ENCODE assay signal across 23 cellular contexts in genomic region chr13:84430015-84430414, GRCh38.
DNase-seq lines count a peak whose midpoint lies in the region; ATAC-seq and TF ChIP-seq lines count a peak whose summit lies in the region.
"Had no signal": no experiment of that assay in that cellular context is flagged by ENCODE, and none has a peak within 500 bp of the region (broad histone marks: within the 10 kb centered on the region; RNA-seq: fewer than 3 reads in every experiment).

No MANE protein-coding gene starts in this region.

- no peak overlapping the region for H3K4me3 Mint-ChIP-seq in chondrocyte (ENCODE audit: unreplicated experiment)
- H3K4me3 Mint-ChIP-seq: nephron; stimulated activated naive CD8-positive, alpha-beta T cell treated with anti-CD3 and anti-CD28 coated beads, Interleukin-15, amount 100 ng/mL, for 72 hours; type B pancreatic cell had no signal

- ATAC-seq in RWPE2 (ENCODE audit: low read depth) = 0 out of 3 replicates have a peak, but pooled peaks have one; percentile 27
- ATAC-seq: gastroesophageal sphincter; psoas muscle; stimulated activated naive CD8-positive, alpha-beta T cell treated with anti-CD3 and anti-CD28 coated beads, Interleukin-15, amount 100 ng/mL, for 72 hours had no signal

- TF ChIP-seq CTCF in RWPE2 (IDR thresholded peaks at IDR 0.05; ENCODE audit: poor library complexity, severe bottlenecking) (no peak), chondrocyte (IDR thresholded peaks at IDR 0.05) (no peak), tibial artery (IDR thresholded peaks at IDR 0.05) (no peak)

- peak; percentile 76 for DNase-seq in ELR (ENCODE audit: low read depth)
- no peak for DNase-seq in RWPE2 (ENCODE audit: low spot score)
- DNase-seq in chondrocyte (ENCODE audit: low spot score) = no peak
- peak; percentile 55 for DNase-seq in non-pigmented ciliary epithelial cell (ENCODE audit: low read depth)
- DNase-seq in tibial artery = no peak
- DNase-seq in ecto neural progenitor cell (ENCODE audit: low spot score) = no peak
- no peak for DNase-seq in T-helper 2 cell
- no peak for DNase-seq in GF-D8 (lab: John Stamatoyannopoulos, UW)
- DNase-seq: activated CD4-positive, alpha-beta T cell treated with anti-CD3 and anti-CD28 coated beads for 48 hours; caudate nucleus; DND-41; NCI-H748 treated with DMSO at 0.1 percent for 48 hours; psoas muscle; SHP77; spleen; stimulated activated CD4-positive, alpha-beta T cell treated with anti-CD3 and anti-CD28 coated beads, Interleukin-4, amount 100 ng/mL, for 4 hours; stimulated activated naive CD8-positive, alpha-beta T cell treated with anti-CD3 and anti-CD28 coated beads, Interleukin-15, amount 100 ng/mL, for 72 hours; T-helper 1 cell had no signal

- H3K9me3 ChIP-seq in RWPE2 (ENCODE audit: severe bottlenecking) (no peaks in the 10 kb centered on the region), tibial artery (no peaks in the 10 kb centered on the region)
- H3K9me3 ChIP-seq: gastroesophageal sphincter, HAP-1, MG63, psoas muscle had no signal

- H3K4me3 ChIP-seq in RWPE2 (ENCODE audit: severe bottlenecking) (no peak overlapping the region), tibial artery (no peak overlapping the region)
- H3K4me3 ChIP-seq: gastroesophageal sphincter, HAP-1, MG63, psoas muscle, spleen had no signal

- H3K27ac ChIP-seq in RWPE2 (ENCODE audit: poor library complexity, severe bottlenecking) (no peak overlapping the region), tibial artery (no peak overlapping the region)
- H3K27ac ChIP-seq: gastroesophageal sphincter, psoas muscle, spleen had no signal

- peaks cover 9% of the 10 kb centered on the region for H3K4me1 ChIP-seq in RWPE2 (ENCODE audit: insufficient read depth, poor library complexity, severe bottlenecking)
- peaks cover 0 to 22% (median 0%) of the 10 kb centered on the region in 4 donors for H3K4me1 ChIP-seq in tibial artery
- H3K4me1 ChIP-seq: gastroesophageal sphincter, HAP-1, psoas muscle, spleen had no signal

- no peaks in the 10 kb centered on the region for H3K36me3 ChIP-seq in RWPE2 (ENCODE audit: low read depth)
- H3K36me3 ChIP-seq in tibial artery = no peaks in the 10 kb centered on the region
- H3K36me3 ChIP-seq: gastroesophageal sphincter, HAP-1, MG63, spleen had no signal

- peaks cover 15% of the 10 kb centered on the region for H3K9me3 Mint-ChIP-seq in chondrocyte (ENCODE audit: low read depth)
- H3K9me3 Mint-ChIP-seq: stimulated activated naive CD8-positive, alpha-beta T cell treated with anti-CD3 and anti-CD28 coated beads, Interleukin-15, amount 100 ng/mL, for 72 hours; type B pancreatic cell had no signal

- H3K27me3 Mint-ChIP-seq in chondrocyte (ENCODE audit: low read depth) = no peaks in the 10 kb centered on the region
- H3K27me3 Mint-ChIP-seq: stimulated activated naive CD8-positive, alpha-beta T cell treated with anti-CD3 and anti-CD28 coated beads, Interleukin-15, amount 100 ng/mL, for 72 hours; type B pancreatic cell had no signal

- H3K27ac Mint-ChIP-seq in chondrocyte (ENCODE audit: unreplicated experiment) = peak overlapping the region; percentile 78
- H3K27ac Mint-ChIP-seq: nephron; stimulated activated naive CD8-positive, alpha-beta T cell treated with anti-CD3 and anti-CD28 coated beads, Interleukin-15, amount 100 ng/mL, for 72 hours; type B pancreatic cell had no signal

- H3K36me3 Mint-ChIP-seq in chondrocyte (ENCODE audit: low read depth) = peaks cover 3% of the 10 kb centered on the region
- H3K36me3 Mint-ChIP-seq: type B pancreatic cell had no signal

- intact Hi-C loops in tibial artery (cut with DNase I; ENCODE audit: low total_unique reads) = no loop called here

- H3K27me3 ChIP-seq in RWPE2 (ENCODE audit: insufficient read depth, poor library complexity, severe bottlenecking) (no peaks in the 10 kb centered on the region), tibial artery (no peaks in the 10 kb centered on the region)
- H3K27me3 ChIP-seq: gastroesophageal sphincter, MG63, spleen had no signal

- H3K4me1 Mint-ChIP-seq in chondrocyte (ENCODE audit: low read depth) = peaks cover 43% of the 10 kb centered on the region
- H3K4me1 Mint-ChIP-seq: nephron; stimulated activated naive CD8-positive, alpha-beta T cell treated with anti-CD3 and anti-CD28 coated beads, Interleukin-15, amount 100 ng/mL, for 72 hours had no signal

Comparison
In these comparisons a context has a peak if more than half of its experiments do, and no peak if none do; other contexts are left out.
1. DNase-seq: peak in ELR (single experiment) and non-pigmented ciliary epithelial cell (single experiment); none in RWPE2 (single experiment), chondrocyte (single experiment), tibial artery (0 of 2), ecto neural progenitor cell (single experiment), T-helper 2 cell (0 of 5) and GF-D8 (single experiment).